In the genomic region with DNA sequence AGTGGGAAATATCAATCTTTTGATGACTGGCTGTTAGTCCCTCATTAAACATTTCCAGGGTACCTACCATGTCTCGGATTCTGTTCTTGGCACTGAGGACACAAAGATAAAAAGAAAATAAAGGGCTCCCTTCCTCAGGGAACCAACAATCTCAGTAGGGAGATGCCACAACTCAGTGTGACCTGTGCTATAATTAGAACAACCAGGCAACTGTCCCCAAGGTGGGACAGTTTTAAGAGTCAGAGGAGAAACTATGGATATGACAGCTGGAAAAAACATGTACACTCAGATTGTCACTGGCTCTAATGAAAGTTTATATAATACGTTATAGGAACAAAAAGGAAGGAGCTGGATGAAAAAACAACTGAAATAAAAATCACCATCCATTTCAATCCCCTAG, we compare ENCODE assay signal across 30 cellular contexts.
"Had no signal": no experiment of that assay in that cellular context is flagged by ENCODE, and none has a peak within 500 bp of the region (broad histone marks: within the 10 kb centered on the region; RNA-seq: fewer than 3 reads in every experiment).

No MANE protein-coding gene starts in this region.

- H3K4me1 Mint-ChIP-seq: mesothelial cell of epicardium; naive B cell; natural killer cell; neural progenitor cell; stimulated activated naive B cell treated with anti-CD40 and anti-IgM and Interleukin-4, amounts not matched to agents 10 μg/mL and 1 μg/mL and 100 μg/mL, for 72 hours had no signal

- H3K4me3 ChIP-seq: lung, neural progenitor cell, right atrium auricular region, skin epidermis, stomach, thoracic aorta, tibial artery, upper lobe of right lung had no signal

- H3K79me2 ChIP-seq: parathyroid adenoma had no signal

- H3K27ac ChIP-seq: neural progenitor cell, neutrophil, parathyroid adenoma, right atrium auricular region, skin epidermis, stomach, thoracic aorta, tibial artery, upper lobe of right lung had no signal

- H2AFZ ChIP-seq: neural progenitor cell, parathyroid adenoma had no signal

- H3K27ac Mint-ChIP-seq: mesothelial cell of epicardium; naive B cell; natural killer cell; nephron progenitor cell; neural progenitor cell; stimulated activated naive B cell treated with anti-CD40 and anti-IgM and Interleukin-4, amounts not matched to agents 10 μg/mL and 1 μg/mL and 100 μg/mL, for 72 hours had no signal

- H3K9ac ChIP-seq: neural progenitor cell, parathyroid adenoma had no signal

- H3K9me3 ChIP-seq: neutrophil, thoracic aorta had no signal

- H3K36me3 ChIP-seq: neural progenitor cell, neutrophil, right atrium auricular region, stomach, thoracic aorta, tibial artery, upper lobe of right lung had no signal

- H3K9me3 Mint-ChIP-seq: natural killer cell had no signal

- H3K4me3 Mint-ChIP-seq: mesothelial cell of epicardium; naive B cell; natural killer cell; nephron progenitor cell; neural progenitor cell; stimulated activated naive B cell treated with anti-CD40 and anti-IgM and Interleukin-4, amounts not matched to agents 10 μg/mL and 1 μg/mL and 100 μg/mL, for 72 hours had no signal

- ATAC-seq: left colon; natural killer cell; sciatic nerve; stimulated activated naive B cell treated with anti-CD40 and anti-IgM and Interleukin-4, amounts not matched to agents 10 μg/mL and 1 μg/mL and 100 μg/mL, for 72 hours; stimulated activated naive CD8-positive, alpha-beta T cell treated with anti-CD3 and anti-CD28 coated beads, Interleukin-15, Interleukin-2, amounts not matched to agents 100 U/mL and 50 U/mL, for 24 hours; upper lobe of right lung had no signal

- H3K4me2 ChIP-seq: neural progenitor cell had no signal

- H3K36me3 Mint-ChIP-seq: mesothelial cell of epicardium, natural killer cell, neural progenitor cell had no signal

- FAIRE-seq: keratinocyte, urothelium cell line had no signal

- DNase-seq: head of caudate nucleus; hypothalamus; kidney glomerular epithelial cell; left colon; mesendoderm; naive B cell; natural killer cell; nephron progenitor cell; occipital lobe; stimulated activated CD4-positive, alpha-beta T cell treated with anti-CD3 and anti-CD28 coated beads, Interleukin-12 subunit alpha, Interleukin-12 subunit beta, amount 100 ng/mL, for 4 hours; stimulated activated CD4-positive, alpha-beta T cell treated with anti-CD3 and anti-CD28 coated beads, Interleukin-15, amount 100 ng/mL, for 24 hours; stimulated activated CD4-positive, alpha-beta T cell treated with anti-CD3 and anti-CD28 coated beads, Interleukin-2, amount 100 ng/mL, for 24 hours; stimulated activated CD4-positive, alpha-beta T cell treated with anti-CD3 and anti-CD28 coated beads, Interleukin-4, amount 100 ng/mL, for 1 hour; stimulated activated naive B cell treated with anti-CD40 and anti-IgM and Interleukin-4, amounts not matched to agents 10 μg/mL and 1 μg/mL and 100 μg/mL, for 72 hours; stimulated activated naive CD8-positive, alpha-beta T cell treated with anti-CD3 and anti-CD28 coated beads, Interleukin-15, Interleukin-2, amounts not matched to agents 100 U/mL and 50 U/mL, for 24 hours; stomach; tibial artery; trophoblast cell; upper lobe of right lung had no signal

- H3K4me1 ChIP-seq: neural progenitor cell, parathyroid adenoma, right atrium auricular region, tibial artery, upper lobe of right lung had no signal

- H3K27me3 ChIP-seq: neural progenitor cell, neutrophil, right atrium auricular region, stomach, upper lobe of right lung had no signal
